1 cellular context compared by ENCODE assay signal in the genomic region with DNA sequence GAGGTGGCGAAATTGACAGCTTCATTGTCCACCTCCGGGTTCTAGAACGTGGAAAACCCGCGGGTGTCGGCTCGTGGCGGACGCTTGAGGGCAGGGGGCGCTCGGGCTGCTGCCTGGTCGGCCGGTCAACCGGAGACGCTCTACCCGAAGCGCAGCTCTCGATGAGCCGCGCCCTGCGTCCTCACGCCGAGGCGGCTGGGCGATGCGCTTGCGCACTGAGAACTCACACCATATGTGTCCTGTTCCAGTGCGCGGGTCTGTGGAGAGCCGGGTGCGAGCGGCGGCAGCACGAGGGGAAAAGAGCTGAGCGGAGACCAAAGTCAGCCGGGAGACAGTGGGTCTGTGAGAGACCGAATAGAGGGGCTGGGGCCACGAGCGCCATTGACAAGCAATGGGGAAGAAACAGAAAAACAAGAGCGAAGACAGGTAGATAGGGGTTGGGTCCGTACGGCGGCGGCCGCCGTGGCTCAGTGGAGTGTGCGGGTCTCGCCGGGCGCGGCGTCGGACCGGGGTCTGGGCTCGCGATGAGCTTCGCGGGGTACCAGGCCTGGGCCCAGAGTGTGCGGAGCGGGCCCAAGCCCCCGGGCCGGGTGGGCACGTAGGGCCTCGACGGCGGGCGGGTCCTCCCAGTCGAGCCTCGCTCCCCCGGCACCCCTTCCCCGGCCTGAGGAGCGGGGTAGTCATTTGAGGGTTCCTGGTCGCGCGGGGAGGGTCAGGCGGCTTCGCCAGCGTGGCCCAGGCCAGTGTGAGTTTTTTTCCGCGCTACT.
TF ChIP-seq lines count a peak whose summit lies in the region.

A gene with protein sequence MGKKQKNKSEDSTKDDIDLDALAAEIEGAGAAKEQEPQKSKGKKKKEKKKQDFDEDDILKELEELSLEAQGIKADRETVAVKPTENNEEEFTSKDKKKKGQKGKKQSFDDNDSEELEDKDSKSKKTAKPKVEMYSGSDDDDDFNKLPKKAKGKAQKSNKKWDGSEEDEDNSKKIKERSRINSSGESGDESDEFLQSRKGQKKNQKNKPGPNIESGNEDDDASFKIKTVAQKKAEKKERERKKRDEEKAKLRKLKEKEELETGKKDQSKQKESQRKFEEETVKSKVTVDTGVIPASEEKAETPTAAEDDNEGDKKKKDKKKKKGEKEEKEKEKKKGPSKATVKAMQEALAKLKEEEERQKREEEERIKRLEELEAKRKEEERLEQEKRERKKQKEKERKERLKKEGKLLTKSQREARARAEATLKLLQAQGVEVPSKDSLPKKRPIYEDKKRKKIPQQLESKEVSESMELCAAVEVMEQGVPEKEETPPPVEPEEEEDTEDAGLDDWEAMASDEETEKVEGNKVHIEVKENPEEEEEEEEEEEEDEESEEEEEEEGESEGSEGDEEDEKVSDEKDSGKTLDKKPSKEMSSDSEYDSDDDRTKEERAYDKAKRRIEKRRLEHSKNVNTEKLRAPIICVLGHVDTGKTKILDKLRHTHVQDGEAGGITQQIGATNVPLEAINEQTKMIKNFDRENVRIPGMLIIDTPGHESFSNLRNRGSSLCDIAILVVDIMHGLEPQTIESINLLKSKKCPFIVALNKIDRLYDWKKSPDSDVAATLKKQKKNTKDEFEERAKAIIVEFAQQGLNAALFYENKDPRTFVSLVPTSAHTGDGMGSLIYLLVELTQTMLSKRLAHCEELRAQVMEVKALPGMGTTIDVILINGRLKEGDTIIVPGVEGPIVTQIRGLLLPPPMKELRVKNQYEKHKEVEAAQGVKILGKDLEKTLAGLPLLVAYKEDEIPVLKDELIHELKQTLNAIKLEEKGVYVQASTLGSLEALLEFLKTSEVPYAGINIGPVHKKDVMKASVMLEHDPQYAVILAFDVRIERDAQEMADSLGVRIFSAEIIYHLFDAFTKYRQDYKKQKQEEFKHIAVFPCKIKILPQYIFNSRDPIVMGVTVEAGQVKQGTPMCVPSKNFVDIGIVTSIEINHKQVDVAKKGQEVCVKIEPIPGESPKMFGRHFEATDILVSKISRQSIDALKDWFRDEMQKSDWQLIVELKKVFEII (plus strand): TSS at position 226 of the 767 bp plus-strand sequence. CDS start 166 bp downstream, at position 392.

TF ChIP-seq in HepG2, 621 proteins besides CTCF, POLR2A, EP300 and RAD21 (continued from another document and continues in another):
- TF ChIP-seq, protein P1, sequence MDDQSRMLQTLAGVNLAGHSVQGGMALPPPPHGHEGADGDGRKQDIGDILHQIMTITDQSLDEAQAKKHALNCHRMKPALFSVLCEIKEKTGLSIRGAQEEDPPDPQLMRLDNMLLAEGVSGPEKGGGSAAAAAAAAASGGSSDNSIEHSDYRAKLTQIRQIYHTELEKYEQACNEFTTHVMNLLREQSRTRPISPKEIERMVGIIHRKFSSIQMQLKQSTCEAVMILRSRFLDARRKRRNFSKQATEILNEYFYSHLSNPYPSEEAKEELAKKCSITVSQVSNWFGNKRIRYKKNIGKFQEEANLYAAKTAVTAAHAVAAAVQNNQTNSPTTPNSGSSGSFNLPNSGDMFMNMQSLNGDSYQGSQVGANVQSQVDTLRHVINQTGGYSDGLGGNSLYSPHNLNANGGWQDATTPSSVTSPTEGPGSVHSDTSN (CRISPR knock-in tag; IDR thresholded peaks at IDR 0.05; ENCODE audit: borderline replicate concordance), result 0 out of 2 replicates have a peak, but pooled peaks have one; percentile 47
- TF ChIP-seq ATF7 (IDR thresholded peaks at IDR 0.05) (no peak), ATF7 (CRISPR knock-in tag; IDR thresholded peaks at IDR 0.05) (peak; percentile 45; the same call in 1 of the 2 replicates), XRCC5 (optimal IDR thresholded peaks at IDR 0.05; ENCODE audit: low read length) (peak; percentile 98), ZNF572 (CRISPR knock-in tag; IDR thresholded peaks at IDR 0.05) (peak; percentile 98), SOX5 (CRISPR knock-in tag; IDR thresholded peaks at IDR 0.05; ENCODE audit: borderline replicate concordance) (peak; percentile 57), CBX2 (IDR thresholded peaks at IDR 0.05; ENCODE audit: low read depth, low read length) (no peak), CBX2 (CRISPR knock-in tag; IDR thresholded peaks at IDR 0.05; ENCODE audit: low read depth) (no peak), ZNF777 (CRISPR knock-in tag; IDR thresholded peaks at IDR 0.05) (peak; percentile 88), ZNF749 (CRISPR knock-in tag; IDR thresholded peaks at IDR 0.05; ENCODE audit: borderline replicate concordance) (no peak; the same call in 1 of the 2 replicates), PITX1 (CRISPR knock-in tag; IDR thresholded peaks at IDR 0.05) (peak; percentile 74; the same call in 1 of the 2 replicates), HMG20B (CRISPR knock-in tag; conservative IDR thresholded peaks at IDR 0.05) (peak; percentile 68; the same call in 1 of the 2 replicates), POGZ (CRISPR knock-in tag; IDR thresholded peaks at IDR 0.05) (peak; percentile 95), ZNF441 (CRISPR knock-in tag; IDR thresholded peaks at IDR 0.05; ENCODE audit: borderline replicate concordance) (peak; percentile 76), HMGA1 (CRISPR knock-in tag; conservative IDR thresholded peaks at IDR 0.05) (no peak), PHF20 (CRISPR knock-in tag; IDR thresholded peaks at IDR 0.05) (peak; percentile 93)
- TF ChIP-seq, protein P2, sequence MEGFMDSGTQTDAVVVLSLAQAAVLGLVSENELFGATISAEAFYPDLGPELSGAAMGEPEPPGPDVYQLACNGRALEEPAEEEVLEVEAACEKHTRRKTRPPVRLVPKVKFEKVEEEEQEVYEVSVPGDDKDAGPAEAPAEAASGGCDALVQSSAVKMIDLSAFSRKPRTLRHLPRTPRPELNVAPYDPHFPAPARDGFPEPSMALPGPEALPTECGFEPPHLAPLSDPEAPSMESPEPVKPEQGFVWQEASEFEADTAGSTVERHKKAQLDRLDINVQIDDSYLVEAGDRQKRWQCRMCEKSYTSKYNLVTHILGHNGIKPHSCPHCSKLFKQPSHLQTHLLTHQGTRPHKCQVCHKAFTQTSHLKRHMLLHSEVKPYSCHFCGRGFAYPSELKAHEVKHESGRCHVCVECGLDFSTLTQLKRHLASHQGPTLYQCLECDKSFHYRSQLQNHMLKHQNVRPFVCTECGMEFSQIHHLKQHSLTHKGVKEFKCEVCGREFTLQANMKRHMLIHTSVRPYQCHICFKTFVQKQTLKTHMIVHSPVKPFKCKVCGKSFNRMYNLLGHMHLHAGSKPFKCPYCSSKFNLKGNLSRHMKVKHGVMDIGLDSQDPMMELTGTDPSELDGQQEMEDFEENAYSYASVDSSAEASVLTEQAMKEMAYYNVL (CRISPR knock-in tag; IDR thresholded peaks at IDR 0.05; ENCODE audit: borderline replicate concordance), result peak; percentile 89
- TF ChIP-seq, protein P3, sequence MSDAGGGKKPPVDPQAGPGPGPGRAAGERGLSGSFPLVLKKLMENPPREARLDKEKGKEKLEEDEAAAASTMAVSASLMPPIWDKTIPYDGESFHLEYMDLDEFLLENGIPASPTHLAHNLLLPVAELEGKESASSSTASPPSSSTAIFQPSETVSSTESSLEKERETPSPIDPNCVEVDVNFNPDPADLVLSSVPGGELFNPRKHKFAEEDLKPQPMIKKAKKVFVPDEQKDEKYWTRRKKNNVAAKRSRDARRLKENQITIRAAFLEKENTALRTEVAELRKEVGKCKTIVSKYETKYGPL (CRISPR knock-in tag; IDR thresholded peaks at IDR 0.05), result no peak; the same call in 1 of the 2 replicates
- TF ChIP-seq, protein P4, sequence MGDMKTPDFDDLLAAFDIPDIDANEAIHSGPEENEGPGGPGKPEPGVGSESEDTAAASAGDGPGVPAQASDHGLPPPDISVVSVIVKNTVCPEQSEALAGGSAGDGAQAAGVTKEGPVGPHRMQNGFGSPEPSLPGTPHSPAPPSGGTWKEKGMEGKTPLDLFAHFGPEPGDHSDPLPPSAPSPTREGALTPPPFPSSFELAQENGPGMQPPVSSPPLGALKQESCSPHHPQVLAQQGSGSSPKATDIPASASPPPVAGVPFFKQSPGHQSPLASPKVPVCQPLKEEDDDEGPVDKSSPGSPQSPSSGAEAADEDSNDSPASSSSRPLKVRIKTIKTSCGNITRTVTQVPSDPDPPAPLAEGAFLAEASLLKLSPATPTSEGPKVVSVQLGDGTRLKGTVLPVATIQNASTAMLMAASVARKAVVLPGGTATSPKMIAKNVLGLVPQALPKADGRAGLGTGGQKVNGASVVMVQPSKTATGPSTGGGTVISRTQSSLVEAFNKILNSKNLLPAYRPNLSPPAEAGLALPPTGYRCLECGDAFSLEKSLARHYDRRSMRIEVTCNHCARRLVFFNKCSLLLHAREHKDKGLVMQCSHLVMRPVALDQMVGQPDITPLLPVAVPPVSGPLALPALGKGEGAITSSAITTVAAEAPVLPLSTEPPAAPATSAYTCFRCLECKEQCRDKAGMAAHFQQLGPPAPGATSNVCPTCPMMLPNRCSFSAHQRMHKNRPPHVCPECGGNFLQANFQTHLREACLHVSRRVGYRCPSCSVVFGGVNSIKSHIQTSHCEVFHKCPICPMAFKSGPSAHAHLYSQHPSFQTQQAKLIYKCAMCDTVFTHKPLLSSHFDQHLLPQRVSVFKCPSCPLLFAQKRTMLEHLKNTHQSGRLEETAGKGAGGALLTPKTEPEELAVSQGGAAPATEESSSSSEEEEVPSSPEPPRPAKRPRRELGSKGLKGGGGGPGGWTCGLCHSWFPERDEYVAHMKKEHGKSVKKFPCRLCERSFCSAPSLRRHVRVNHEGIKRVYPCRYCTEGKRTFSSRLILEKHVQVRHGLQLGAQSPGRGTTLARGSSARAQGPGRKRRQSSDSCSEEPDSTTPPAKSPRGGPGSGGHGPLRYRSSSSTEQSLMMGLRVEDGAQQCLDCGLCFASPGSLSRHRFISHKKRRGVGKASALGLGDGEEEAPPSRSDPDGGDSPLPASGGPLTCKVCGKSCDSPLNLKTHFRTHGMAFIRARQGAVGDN (CRISPR knock-in tag; IDR thresholded peaks at IDR 0.05), result peak; percentile 98
- TF ChIP-seq, protein P5, sequence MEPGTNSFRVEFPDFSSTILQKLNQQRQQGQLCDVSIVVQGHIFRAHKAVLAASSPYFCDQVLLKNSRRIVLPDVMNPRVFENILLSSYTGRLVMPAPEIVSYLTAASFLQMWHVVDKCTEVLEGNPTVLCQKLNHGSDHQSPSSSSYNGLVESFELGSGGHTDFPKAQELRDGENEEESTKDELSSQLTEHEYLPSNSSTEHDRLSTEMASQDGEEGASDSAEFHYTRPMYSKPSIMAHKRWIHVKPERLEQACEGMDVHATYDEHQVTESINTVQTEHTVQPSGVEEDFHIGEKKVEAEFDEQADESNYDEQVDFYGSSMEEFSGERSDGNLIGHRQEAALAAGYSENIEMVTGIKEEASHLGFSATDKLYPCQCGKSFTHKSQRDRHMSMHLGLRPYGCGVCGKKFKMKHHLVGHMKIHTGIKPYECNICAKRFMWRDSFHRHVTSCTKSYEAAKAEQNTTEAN (CRISPR knock-in tag; conservative IDR thresholded peaks at IDR 0.05), result peak; percentile 68; the same call in 1 of the 2 replicates
- TF ChIP-seq, protein P6, sequence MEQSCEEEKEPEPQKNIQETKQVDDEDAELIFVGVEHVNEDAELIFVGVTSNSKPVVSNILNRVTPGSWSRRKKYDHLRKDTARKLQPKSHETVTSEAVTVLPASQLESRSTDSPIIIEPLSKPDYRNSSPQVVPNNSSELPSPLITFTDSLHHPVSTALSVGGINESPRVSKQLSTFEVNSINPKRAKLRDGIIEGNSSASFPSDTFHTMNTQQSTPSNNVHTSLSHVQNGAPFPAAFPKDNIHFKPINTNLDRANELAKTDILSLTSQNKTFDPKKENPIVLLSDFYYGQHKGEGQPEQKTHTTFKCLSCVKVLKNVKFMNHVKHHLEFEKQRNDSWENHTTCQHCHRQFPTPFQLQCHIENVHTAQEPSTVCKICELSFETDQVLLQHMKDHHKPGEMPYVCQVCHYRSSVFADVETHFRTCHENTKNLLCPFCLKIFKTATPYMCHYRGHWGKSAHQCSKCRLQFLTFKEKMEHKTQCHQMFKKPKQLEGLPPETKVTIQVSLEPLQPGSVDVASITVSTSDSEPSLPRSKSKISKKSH (CRISPR knock-in tag; IDR thresholded peaks at IDR 0.05; ENCODE audit: borderline replicate concordance), result peak; percentile 99
- TF ChIP-seq, protein P7, sequence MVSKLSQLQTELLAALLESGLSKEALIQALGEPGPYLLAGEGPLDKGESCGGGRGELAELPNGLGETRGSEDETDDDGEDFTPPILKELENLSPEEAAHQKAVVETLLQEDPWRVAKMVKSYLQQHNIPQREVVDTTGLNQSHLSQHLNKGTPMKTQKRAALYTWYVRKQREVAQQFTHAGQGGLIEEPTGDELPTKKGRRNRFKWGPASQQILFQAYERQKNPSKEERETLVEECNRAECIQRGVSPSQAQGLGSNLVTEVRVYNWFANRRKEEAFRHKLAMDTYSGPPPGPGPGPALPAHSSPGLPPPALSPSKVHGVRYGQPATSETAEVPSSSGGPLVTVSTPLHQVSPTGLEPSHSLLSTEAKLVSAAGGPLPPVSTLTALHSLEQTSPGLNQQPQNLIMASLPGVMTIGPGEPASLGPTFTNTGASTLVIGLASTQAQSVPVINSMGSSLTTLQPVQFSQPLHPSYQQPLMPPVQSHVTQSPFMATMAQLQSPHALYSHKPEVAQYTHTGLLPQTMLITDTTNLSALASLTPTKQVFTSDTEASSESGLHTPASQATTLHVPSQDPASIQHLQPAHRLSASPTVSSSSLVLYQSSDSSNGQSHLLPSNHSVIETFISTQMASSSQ (IDR thresholded peaks at IDR 0.05; ENCODE audit: low read depth), result no peak
- TF ChIP-seq, protein P7 (CRISPR knock-in tag; IDR thresholded peaks at IDR 0.05; ENCODE audit: borderline replicate concordance), result peak; percentile 84
